ENCODE assay signal across 10 cellular contexts in genomic region chr18:14916181-14916580, GRCh38.
"Had no signal": no experiment of that assay in that cellular context is flagged by ENCODE, and none has a peak within 500 bp of the region (broad histone marks: within the 10 kb centered on the region; RNA-seq: fewer than 3 reads in every experiment).

No MANE protein-coding gene starts in this region.

- H3K9ac ChIP-seq: GM23248 had no signal

- DNase-seq: GM23248, GOT3, H7, HFFc6, IMR-90, KG1 had no signal

- H3K9me3 ChIP-seq: HAP-1 had no signal

- H3K4me1 ChIP-seq: HAP-1 had no signal

- H3K4me3 Mint-ChIP-seq: HFFc6 had no signal

- H3K27ac ChIP-seq: GM23248 had no signal

- H3K4me3 ChIP-seq: GM23248, HAP-1, K562 had no signal

- ATAC-seq: HCT116, K562 had no signal

- H3K27ac Mint-ChIP-seq: HFFc6 had no signal

- H3K36me3 ChIP-seq: HAP-1 had no signal

- FAIRE-seq: HTR-8/SVneo, K562 had no signal
